Comparison of ENCODE assay signal across 11 cellular contexts in the genomic region with DNA sequence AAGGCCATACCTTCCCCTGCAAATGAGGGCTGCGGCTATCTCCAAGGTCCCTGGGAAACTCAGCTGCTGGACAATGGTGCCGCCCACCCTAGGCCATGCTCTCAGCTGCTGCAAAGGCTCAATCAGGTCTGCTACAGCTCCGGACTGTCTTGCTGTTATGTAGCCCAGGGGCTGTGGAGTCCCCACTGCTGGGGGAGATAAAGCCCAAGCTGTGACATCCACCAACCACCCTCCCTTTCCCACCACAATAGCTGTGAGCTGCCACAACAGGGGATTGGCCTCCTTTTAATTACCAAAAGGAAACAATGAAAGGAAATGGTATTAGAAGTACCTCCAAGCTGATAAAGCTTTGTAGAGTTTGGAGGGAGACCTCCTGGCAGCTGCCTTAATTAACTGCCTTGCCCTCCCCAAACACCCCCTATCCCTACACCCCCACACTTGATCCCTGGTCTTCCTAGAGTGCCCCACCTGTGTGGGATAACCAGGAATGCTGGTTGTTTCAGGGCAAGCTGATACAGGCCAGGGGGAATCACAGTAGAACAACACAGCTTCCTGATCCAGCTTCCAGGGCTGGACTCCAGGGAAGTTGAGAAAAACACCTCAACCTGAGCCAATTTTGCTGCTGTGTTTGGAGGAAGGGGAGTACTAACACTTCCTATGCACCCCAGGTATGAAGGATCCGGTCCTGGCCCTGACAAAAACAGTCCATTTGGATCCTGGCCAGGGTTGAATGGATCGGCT. TPM values are rescaled to one million over a fixed set of nuclear protein-coding genes. Genes with fewer than 3 reads are reported as not detected.
DNase-seq lines count a peak whose midpoint lies in the region; ATAC-seq and TF ChIP-seq lines count a peak whose summit lies in the region.
"Had no signal": no experiment of that assay in that cellular context is flagged by ENCODE, and none has a peak within 500 bp of the region (broad histone marks: within the 10 kb centered on the region; RNA-seq: fewer than 3 reads in every experiment).

A gene (minus strand): TSS at position 260 of the 741 bp plus-strand sequence. CDS start 1,474 bp downstream, outside the sequence.

- TF ChIP-seq CTCF in ascending aorta (IDR thresholded peaks at IDR 0.05) (no peak), nephron progenitor cell (IDR thresholded peaks at IDR 0.05) (no peak), tibial nerve (IDR thresholded peaks at IDR 0.05) (no peak)

- H3K27me3 ChIP-seq in ascending aorta (no peaks in the 10 kb centered on the region), tibial nerve (no peaks in the 10 kb centered on the region)

- peaks cover 61% of the 10 kb centered on the region for H3K4me1 Mint-ChIP-seq in nephron progenitor cell

- H3K9me3 Mint-ChIP-seq in nephron progenitor cell: no peaks in the 10 kb centered on the region

- DNase-seq in ascending aorta (ENCODE audit: low spot score in 2 of 2) (no peak), glomerular endothelial cell (ENCODE audit: extremely low read depth, low read depth, low spot score) (peak; percentile 55), nephron progenitor cell (no peak), tibial nerve (ENCODE audit: low spot score in 2 of 2) (no peak), left lobe of liver (ENCODE audit: low spot score) (no peak), NCI-H187 treated with DMSO at 0.1 percent for 48 hours (lab: John Stamatoyannopoulos, UW) (no peak)
- DNase-seq in activated CD4-positive, alpha-beta T cell treated with anti-CD3 and anti-CD28 coated beads, Interleukin-2, amount 50 U/mL, for 1 hour: no peak
- DNase-seq in activated CD4-positive, alpha-beta T cell treated with anti-CD3 and anti-CD28 coated beads for 48 hours: no peak
- DNase-seq: cerebellar nuclear complex, hippocampal formation, NCI-H524 treated with DMSO at 0.1 percent for 48 hours had no signal

- no peaks in the 10 kb centered on the region for H3K36me3 Mint-ChIP-seq in nephron progenitor cell (ENCODE audit: low read depth)

- no peaks in the 10 kb centered on the region for H3K9me3 ChIP-seq in ascending aorta
- no peaks in the 10 kb centered on the region for H3K9me3 ChIP-seq in tibial nerve

- TF ChIP-seq EP300 in tibial nerve (IDR thresholded peaks at IDR 0.05): peak in 1 of 2 donors; percentile 48

- no peaks in the 10 kb centered on the region for H3K36me3 ChIP-seq in ascending aorta
- no peaks in the 10 kb centered on the region for H3K36me3 ChIP-seq in tibial nerve

- peak within 1 kb of the TSS in 1 of 2 donors; percentile 22 for H3K4me3 ChIP-seq in ascending aorta
- H3K4me3 ChIP-seq in tibial nerve: peak within 1 kb of the TSS in 1 of 4 donors; percentile 29

- WGBS in tibial nerve, 2 donors: 56 to 57% methylated on average over 5 of the region's 5 CpGs

- no peaks in the 10 kb centered on the region for H3K27me3 Mint-ChIP-seq in nephron progenitor cell (ENCODE audit: low read depth, poor library complexity)

- no peak within 1 kb of the TSS for H3K4me3 Mint-ChIP-seq in nephron progenitor cell

- H3K27ac Mint-ChIP-seq in nephron progenitor cell: peak within 1 kb of the TSS; percentile 87

- TF ChIP-seq POLR2A in tibial nerve (IDR thresholded peaks at IDR 0.05): no peak

- no peak for ATAC-seq in left lobe of liver

- intact Hi-C loops in ascending aorta (cut with DNase I): no loop called here

- no peaks in the 10 kb centered on the region for H3K4me1 ChIP-seq in ascending aorta
- no peaks in the 10 kb centered on the region for H3K4me1 ChIP-seq in tibial nerve

- H3K27ac ChIP-seq in ascending aorta (peak within 1 kb of the TSS in 1 of 2 donors; percentile 40), tibial nerve (peak within 1 kb of the TSS in 2 of 4 donors; percentile 50 to 56)

RNA-seq across cellular contexts. Expression of the gene that starts here (rescaled TPM):
- total RNA-seq in ascending aorta (1,026 TPM), glomerular endothelial cell (519 and 1,804 TPM in 2 replicates), tibial nerve (100 to 1,000 TPM in 3 of 4 donors, 10 to 100 TPM in 1; 82.7 to 311 (median 214) TPM), left lobe of liver (6.4 TPM)

Comparison
In these comparisons a context has a peak if more than half of its experiments do, and no peak if none do; other contexts are left out.
1. RNA of the gene that starts here (total RNA-seq): 519 to 1,804 TPM in glomerular endothelial cell, 1,026 TPM in ascending aorta (single experiment) and 82.7 to 311 TPM in tibial nerve; 6.4 TPM in left lobe of liver (single experiment); every median in the first group is over 10 times any median in the second.